Comparison of ENCODE assay signal across 9 cellular contexts in genomic region chr6:85537055-85537494, GRCh38. TPM values are rescaled to one million over a fixed set of nuclear protein-coding genes. Genes with fewer than 3 reads are reported as not detected.
DNase-seq lines count a peak whose midpoint lies in the region; ATAC-seq and TF ChIP-seq lines count a peak whose summit lies in the region.
"Had no signal": no experiment of that assay in that cellular context is flagged by ENCODE, and none has a peak within 500 bp of the region (broad histone marks: within the 10 kb centered on the region; RNA-seq: fewer than 3 reads in every experiment).

No MANE protein-coding gene starts in this region.

- CTCF ChIA-PET in CD8-positive, alpha-beta T cell (lab: Charles Lee), result interaction anchor here (0.6 to 3.3 kb wide), 26 partner anchors 10 to 385 kb away, joined by 3 to 37 read pairs (median 3); partner anchors contain the start of gene NT5E

- H2BK120ac ChIP-seq in neuronal stem cell (ENCODE audit: low read depth, low read length), result no peak overlapping the region

- H3K9me3 ChIP-seq in CD8-positive, alpha-beta T cell (ENCODE audit: low read length), result no peaks in the 10 kb centered on the region
- no peaks in the 10 kb centered on the region for H3K9me3 ChIP-seq in neuronal stem cell (replicated peaks in 1 of 2; ENCODE audit: control insufficient read depth in 2 of 2, insufficient read depth in 1 of 2, low read depth in 1 of 2, low read length in 2 of 2)

- no peak for DNase-seq in CD8-positive, alpha-beta T cell
- peak; percentile 39 for DNase-seq in astrocyte of the spinal cord (ENCODE audit: low read depth, low spot score)
- peak; percentile 13 for DNase-seq in middle frontal gyrus (ENCODE audit: extremely low spot score, low spot score)
- no peak for DNase-seq in brain microvascular endothelial cell
- no peak for DNase-seq in neuronal stem cell (ENCODE audit: low spot score)

- no peak overlapping the region for H3K4me3 ChIP-seq in CD8-positive, alpha-beta T cell (ENCODE audit: low read depth, low read length)
- H3K4me3 ChIP-seq in astrocyte of the spinal cord (ENCODE audit: low read depth, low read length) (no peak overlapping the region), brain microvascular endothelial cell (ENCODE audit: low read depth, low read length) (no peak overlapping the region), neuronal stem cell (ENCODE audit: low read length in 2 of 2) (no peak overlapping the region)
- H3K4me3 ChIP-seq: GM23338 had no signal

- no peak overlapping the region for H3K27ac Mint-ChIP-seq in CD8-positive, alpha-beta T cell
- H3K27ac Mint-ChIP-seq: GM23338 had no signal

- no peaks in the 10 kb centered on the region for H3K9me3 Mint-ChIP-seq in CD8-positive, alpha-beta T cell
- H3K9me3 Mint-ChIP-seq: GM23338 had no signal

- no peak overlapping the region for H3K9ac ChIP-seq in neuronal stem cell (ENCODE audit: low read depth, low read length, poor library complexity)

- no peak overlapping the region for H2BK12ac ChIP-seq in neuronal stem cell (ENCODE audit: low read length)

- H3K36me3 ChIP-seq in CD8-positive, alpha-beta T cell (ENCODE audit: insufficient read depth, low read length), result no peaks in the 10 kb centered on the region
- peaks cover 15% of the 10 kb centered on the region for H3K36me3 ChIP-seq in brain microvascular endothelial cell (replicated peaks)
- H3K36me3 ChIP-seq in neuronal stem cell (replicated peaks in 1 of 2; ENCODE audit: control insufficient read depth in 2 of 2, insufficient read depth in 2 of 2, low read length in 2 of 2), result peaks cover 0 to 53% of the 10 kb centered on the region in 2 donors

- H4K8ac ChIP-seq in neuronal stem cell (ENCODE audit: low read depth, low read length), result no peak overlapping the region

- no peak overlapping the region for H2AFZ ChIP-seq in neuronal stem cell (ENCODE audit: low read length)
- H2AFZ ChIP-seq: GM23338 had no signal

- TF ChIP-seq RAD21 in Ishikawa (IDR thresholded peaks at IDR 0.05; ENCODE audit: low read depth), result no peak

- no peak overlapping the region for H3K18ac ChIP-seq in neuronal stem cell (ENCODE audit: low read length)

- peaks cover 2% of the 10 kb centered on the region for H3K4me1 Mint-ChIP-seq in CD8-positive, alpha-beta T cell (ENCODE audit: low read depth)
- H3K4me1 Mint-ChIP-seq: GM23338 had no signal

- H3K23ac ChIP-seq in neuronal stem cell (ENCODE audit: low read depth, low read length, poor library complexity), result no peak overlapping the region

- TF ChIP-seq CTCF in CD8-positive, alpha-beta T cell (IDR thresholded peaks at IDR 0.05), result peak; percentile 92
- TF ChIP-seq CTCF in astrocyte of the spinal cord (IDR thresholded peaks at IDR 0.05; ENCODE audit: low read depth, low read length) (peak; percentile 35), brain microvascular endothelial cell (IDR thresholded peaks at IDR 0.05; ENCODE audit: low read depth, low read length, missing control alignments) (no peak)

- H3K4ac ChIP-seq in neuronal stem cell (ENCODE audit: low read length), result no peak overlapping the region

- H2AK5ac ChIP-seq in neuronal stem cell (ENCODE audit: low read depth, low read length), result no peak overlapping the region

- no peak for TF ChIP-seq EP300 in Ishikawa (IDR thresholded peaks at IDR 0.05; ENCODE audit: borderline replicate concordance)

- no CpG with 5 or more reads among the region's 2 CpGs for WGBS in neuronal stem cell (ENCODE audit: extremely low coverage in 2 of 2, insufficient read length in 2 of 2, insufficient replicate concordance in 1 of 2), 2 donors

- intact Hi-C loops in CD8-positive, alpha-beta T cell (cut with DNase I, micrococcal nuclease), result loop anchor here (1.0 kb wide), 3 partner anchors 54 to 182 kb away; no protein-coding TSS in a partner anchor

- no peak overlapping the region for H4K91ac ChIP-seq in neuronal stem cell (ENCODE audit: low read depth, low read length, poor library complexity)

- H3K36me3 Mint-ChIP-seq in CD8-positive, alpha-beta T cell, result peaks cover 48% of the 10 kb centered on the region

- H3K79me1 ChIP-seq in neuronal stem cell (ENCODE audit: low read depth, low read length), result no peaks in the 10 kb centered on the region

- no peak overlapping the region for H3K14ac ChIP-seq in neuronal stem cell (ENCODE audit: low read length)

- H3K4me3 Mint-ChIP-seq in CD8-positive, alpha-beta T cell, result no peak overlapping the region
- H3K4me3 Mint-ChIP-seq: GM23338 had no signal

- no peak overlapping the region for H3K27ac ChIP-seq in CD8-positive, alpha-beta T cell (ENCODE audit: low read depth, low read length)
- no peak overlapping the region for H3K27ac ChIP-seq in brain microvascular endothelial cell
- H3K27ac ChIP-seq in neuronal stem cell (replicated peaks; ENCODE audit: low read length), result no peak overlapping the region

- H3K4me2 ChIP-seq in neuronal stem cell (ENCODE audit: insufficient read depth, low read length, poor library complexity, severe bottlenecking), result no peak overlapping the region
- H3K4me2 ChIP-seq: GM23338 had no signal

- no peak for ATAC-seq in CD8-positive, alpha-beta T cell
- ATAC-seq in HG03045 (IDR thresholded peaks at IDR 0.05; ENCODE audit: unreplicated experiment) (no peak), HG03025 (IDR thresholded peaks at IDR 0.05; ENCODE audit: low FRiP score, unreplicated experiment) (no peak)
- ATAC-seq: GM23338 had no signal

- H3K27me3 Mint-ChIP-seq in CD8-positive, alpha-beta T cell (ENCODE audit: low read depth), result no peaks in the 10 kb centered on the region

- H3K4me1 ChIP-seq in CD8-positive, alpha-beta T cell (ENCODE audit: insufficient read depth, low read length), result no peaks in the 10 kb centered on the region
- H3K4me1 ChIP-seq in neuronal stem cell (ENCODE audit: control insufficient read depth in 2 of 2, insufficient read depth in 1 of 2, low read depth in 1 of 2, low read length in 2 of 2), result no peaks in the 10 kb centered on the region

- in situ Hi-C loops in astrocyte of the spinal cord (cut with HindIII; ENCODE audit: low sequenced_read_pairs), result no loop called here
- in situ Hi-C loops in brain microvascular endothelial cell (cut with HindIII; ENCODE audit: low pct_ligation_motif_present, low sequenced_read_pairs), result no loop called here

- no peak overlapping the region for H2BK5ac ChIP-seq in neuronal stem cell (ENCODE audit: low read length)

- no peaks in the 10 kb centered on the region for H3K27me3 ChIP-seq in CD8-positive, alpha-beta T cell (ENCODE audit: insufficient read depth, low read length)
- H3K27me3 ChIP-seq in brain microvascular endothelial cell (replicated peaks), result no peaks in the 10 kb centered on the region
- no peaks in the 10 kb centered on the region for H3K27me3 ChIP-seq in neuronal stem cell (ENCODE audit: control insufficient read depth in 3 of 3, insufficient read depth in 3 of 3, low read depth in 1 of 3, low read length in 3 of 3)

- H2BK15ac ChIP-seq in neuronal stem cell (ENCODE audit: low read length), result no peak overlapping the region

- POLR2A ChIA-PET in CD8-positive, alpha-beta T cell (lab: Charles Lee), result interaction anchor here (1.2 kb wide), 1 partner anchor 141 kb away, joined by 5 read pairs; no protein-coding TSS in a partner anchor

TF ChIP-seq in Ishikawa, 13 proteins besides CTCF, POLR2A, EP300 and RAD21:
- no peak for TF ChIP-seq FOXM1 (IDR thresholded peaks at IDR 0.05; ENCODE audit: borderline replicate concordance, low read depth)
- TF ChIP-seq REST (IDR thresholded peaks at IDR 0.05; ENCODE audit: low read depth), result 0 out of 2 replicates have a peak, but pooled peaks have one; percentile 14

RNA-seq across cellular contexts. Expression of gene SNX14, which starts 56.6 kb away (rescaled TPM):
- total RNA-seq in CD8-positive, alpha-beta T cell, result 10 to 100 TPM; 34.2 to 38.1 TPM
- 23.7 TPM for polyA plus RNA-seq in neuronal stem cell (2013, experiment 1 of 2)
- 25.1 TPM for polyA plus RNA-seq in neuronal stem cell (2013, experiment 2 of 2)

Comparison
In these comparisons a context has a peak if more than half of its experiments do, and no peak if none do; other contexts are left out.
1. DNase-seq: peak in astrocyte of the spinal cord (single experiment) and middle frontal gyrus (single experiment); none in CD8-positive, alpha-beta T cell (0 of 7), brain microvascular endothelial cell (single experiment) and neuronal stem cell (single experiment).